In genomic region chrX:154313147-154313546, GRCh38 we compare ENCODE assay signal across 18 cellular contexts. TPM values are rescaled to one million over a fixed set of nuclear protein-coding genes. Genes with fewer than 3 reads are reported as not detected.
DNase-seq lines count a peak whose midpoint lies in the region; ATAC-seq and FAIRE-seq lines count a peak whose summit lies in the region.
"Had no signal": no experiment of that assay in that cellular context is flagged by ENCODE, and none has a peak within 500 bp of the region (broad histone marks: within the 10 kb centered on the region; RNA-seq: fewer than 3 reads in every experiment).

No MANE protein-coding gene starts in this region.

- peaks cover 63% of the 10 kb centered on the region for H3K4me1 Mint-ChIP-seq in activated CD8-positive, alpha-beta memory T cell treated with anti-CD3 and anti-CD28 coated beads, Interleukin-2, amount 10 ng/mL, durations not matched to agents 7 days and 5 days

- H3K27me3 Mint-ChIP-seq in activated CD8-positive, alpha-beta memory T cell treated with anti-CD3 and anti-CD28 coated beads, Interleukin-2, amount 10 ng/mL, durations not matched to agents 7 days and 5 days: no peaks in the 10 kb centered on the region

- no peaks in the 10 kb centered on the region for H3K9me3 Mint-ChIP-seq in activated CD8-positive, alpha-beta memory T cell treated with anti-CD3 and anti-CD28 coated beads, Interleukin-2, amount 10 ng/mL, durations not matched to agents 7 days and 5 days (ENCODE audit: low read depth)
- no peaks in the 10 kb centered on the region for H3K9me3 Mint-ChIP-seq in activated naive CD4-positive, alpha-beta T cell treated with anti-CD3 and anti-CD28 coated beads, Interleukin-2, amount 50 U/mL, for 72 hours

- peak; percentile 70 for ATAC-seq in activated CD8-positive, alpha-beta memory T cell treated with anti-CD3 and anti-CD28 coated beads, Interleukin-2, amount 10 ng/mL, durations not matched to agents 7 days and 5 days
- peak; percentile 48 for ATAC-seq in HG03108 (IDR thresholded peaks at IDR 0.05; ENCODE audit: unreplicated experiment)
- peak; percentile 76 to 85 for ATAC-seq in activated naive CD4-positive, alpha-beta T cell treated with anti-CD3 and anti-CD28 coated beads, Interleukin-2, amount 50 U/mL, for 72 hours
- ATAC-seq: heart left ventricle had no signal

- no peak for FAIRE-seq in HTR-8/SVneo (lab: Jason Lieb, UNC)
- FAIRE-seq: colon had no signal

- H3K36me3 Mint-ChIP-seq in activated CD8-positive, alpha-beta memory T cell treated with anti-CD3 and anti-CD28 coated beads, Interleukin-2, amount 10 ng/mL, durations not matched to agents 7 days and 5 days: peaks cover 2% of the 10 kb centered on the region
- no peaks in the 10 kb centered on the region for H3K36me3 Mint-ChIP-seq in activated naive CD4-positive, alpha-beta T cell treated with anti-CD3 and anti-CD28 coated beads, Interleukin-2, amount 50 U/mL, for 72 hours

- no peak overlapping the region for H3K4me3 Mint-ChIP-seq in activated CD8-positive, alpha-beta memory T cell treated with anti-CD3 and anti-CD28 coated beads, Interleukin-2, amount 10 ng/mL, durations not matched to agents 7 days and 5 days

- CTCF ChIA-PET in activated CD8-positive, alpha-beta memory T cell treated with anti-CD3 and anti-CD28 coated beads, Interleukin-2, amount 10 ng/mL, durations not matched to agents 7 days and 5 days (lab: Charles Lee): interaction anchor here (1.4 kb wide), 1 partner anchor 8 kb away, joined by 3 read pairs; no protein-coding TSS in a partner anchor

- peak; percentile 70 for DNase-seq in activated CD8-positive, alpha-beta memory T cell treated with anti-CD3 and anti-CD28 coated beads, Interleukin-2, amount 10 ng/mL, durations not matched to agents 7 days and 5 days
- no peak for DNase-seq in activated CD8-positive, alpha-beta memory T cell treated with anti-CD3 and anti-CD28 coated beads for 24 hours
- no peak for DNase-seq in activated naive CD4-positive, alpha-beta T cell treated with anti-CD3 and anti-CD28 coated beads, Interleukin-2, amount 50 U/mL, for 72 hours (ENCODE audit: low spot score in 2 of 2)
- DNase-seq in stimulated activated CD8-positive, alpha-beta memory T cell treated with anti-CD3 and anti-CD28 coated beads, Interleukin-4, amount 100 ng/mL, for 48 hours: peak; percentile 45
- no peak for DNase-seq in GM19238 (ENCODE audit: insufficient read length, low spot score)
- DNase-seq in EL: no peak
- no peak for DNase-seq in HTR-8/SVneo (ENCODE audit: insufficient read length, low spot score)
- DNase-seq: adrenal gland; COR-L47; GDM1; NCI-H2081 treated with DMSO at 0.1 percent for 48 hours; stimulated activated naive CD4-positive, alpha-beta T cell treated with Interleukin-2 at 50 U/mL for 16 hours had no signal

- H3K27ac Mint-ChIP-seq in activated CD8-positive, alpha-beta memory T cell treated with anti-CD3 and anti-CD28 coated beads, Interleukin-2, amount 10 ng/mL, durations not matched to agents 7 days and 5 days: peak overlapping the region; percentile 80
- peak overlapping the region; percentile 85 to 93 for H3K27ac Mint-ChIP-seq in activated naive CD4-positive, alpha-beta T cell treated with anti-CD3 and anti-CD28 coated beads, Interleukin-2, amount 50 U/mL, for 72 hours

RNA-seq across cellular contexts. Expression of gene TKTL1, which starts 17.6 kb away (rescaled TPM):
- 1 to 10 TPM in 1 of 2 experiments, under 1 TPM in 1; 0.75 to 1.1 TPM for total RNA-seq in activated CD8-positive, alpha-beta memory T cell treated with anti-CD3 and anti-CD28 coated beads, Interleukin-2, amount 10 ng/mL, durations not matched to agents 7 days and 5 days
- total RNA-seq in activated naive CD4-positive, alpha-beta T cell treated with anti-CD3 and anti-CD28 coated beads, Interleukin-2, amount 50 U/mL, for 72 hours: under 1 TPM; 0.48 to 0.56 TPM
- total RNA-seq: A673, pulmonary artery endothelial cell had no signal

RNA-seq across cellular contexts. Expression of gene TEX28, which starts 18.2 kb away (rescaled TPM):
- not detected for total RNA-seq in activated CD8-positive, alpha-beta memory T cell treated with anti-CD3 and anti-CD28 coated beads, Interleukin-2, amount 10 ng/mL, durations not matched to agents 7 days and 5 days
- total RNA-seq in activated naive CD4-positive, alpha-beta T cell treated with anti-CD3 and anti-CD28 coated beads, Interleukin-2, amount 50 U/mL, for 72 hours: not detected
- total RNA-seq: A673, epithelial cell of proximal tubule, heart left ventricle, pulmonary artery endothelial cell had no signal

RNA-seq across cellular contexts. Expression of gene OPN1MW3, which starts 55.8 kb away (rescaled TPM):
- total RNA-seq in activated CD8-positive, alpha-beta memory T cell treated with anti-CD3 and anti-CD28 coated beads, Interleukin-2, amount 10 ng/mL, durations not matched to agents 7 days and 5 days: not detected
- not detected for total RNA-seq in activated naive CD4-positive, alpha-beta T cell treated with anti-CD3 and anti-CD28 coated beads, Interleukin-2, amount 50 U/mL, for 72 hours
- total RNA-seq: A673, adrenal gland, epithelial cell of proximal tubule, heart left ventricle, pulmonary artery endothelial cell had no signal

Comparison
In these comparisons a context has a peak if more than half of its experiments do, and no peak if none do; other contexts are left out.
1. DNase-seq: peak in activated CD8-positive, alpha-beta memory T cell treated with anti-CD3 and anti-CD28 coated beads, Interleukin-2, amount 10 ng/mL, durations not matched to agents 7 days and 5 days (single experiment) and stimulated activated CD8-positive, alpha-beta memory T cell treated with anti-CD3 and anti-CD28 coated beads, Interleukin-4, amount 100 ng/mL, for 48 hours (single experiment); none in activated CD8-positive, alpha-beta memory T cell treated with anti-CD3 and anti-CD28 coated beads for 24 hours (single experiment), activated naive CD4-positive, alpha-beta T cell treated with anti-CD3 and anti-CD28 coated beads, Interleukin-2, amount 50 U/mL, for 72 hours (0 of 2), GM19238 (single experiment), EL (single experiment) and HTR-8/SVneo (single experiment).
2. Peak in every context shown above with its lines, with median percentiles within 50 percentile points of each other: ATAC-seq.